Comparison of ENCODE assay signal across 16 cellular contexts in the genomic region with DNA sequence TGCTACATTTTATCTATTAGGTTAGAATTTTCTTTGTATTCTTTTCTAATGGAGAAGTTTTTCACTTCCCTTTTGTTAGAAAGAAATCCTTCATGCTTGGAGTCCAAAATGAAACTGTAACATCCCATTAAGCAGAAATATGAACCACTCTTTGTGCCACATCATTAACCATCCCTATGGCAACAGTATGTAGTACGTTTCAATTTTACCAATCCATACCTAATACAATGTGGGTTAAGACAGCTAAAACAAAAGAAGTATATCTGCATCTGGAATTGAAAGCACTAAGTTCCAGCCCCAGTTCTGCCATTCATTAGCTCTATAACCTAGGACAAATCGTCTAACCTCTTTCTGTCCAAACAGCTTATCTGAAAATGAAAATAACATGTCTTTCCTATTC.
DNase-seq lines count a peak whose midpoint lies in the region; ATAC-seq, FAIRE-seq and TF ChIP-seq lines count a peak whose summit lies in the region.
"Had no signal": no experiment of that assay in that cellular context is flagged by ENCODE, and none has a peak within 500 bp of the region (broad histone marks: within the 10 kb centered on the region; RNA-seq: fewer than 3 reads in every experiment).

No MANE protein-coding gene starts in this region.

- no peak for TF ChIP-seq RAD21 in HepG2 (CRISPR knock-in tag; IDR thresholded peaks at IDR 0.05)

- TF ChIP-seq CTCF in HepG2 (CRISPR knock-in tag; IDR thresholded peaks at IDR 0.05) (no peak), right lobe of liver (IDR thresholded peaks at IDR 0.05) (no peak)

- H3K4me2 ChIP-seq in HepG2 (ENCODE audit: low read depth, low read length): no peak overlapping the region

- no peaks in the 10 kb centered on the region for H3K36me3 Mint-ChIP-seq in activated CD4-positive, alpha-beta memory T cell treated with anti-CD3 and anti-CD28 coated beads for 36 hours
- no peaks in the 10 kb centered on the region for H3K36me3 Mint-ChIP-seq in activated T-cell treated with anti-CD3 and anti-CD28 coated beads, Interleukin-2, amount 50 U/mL, for 4 hours (ENCODE audit: insufficient read depth)

- DNase-seq in HepG2 (ENCODE audit: low spot score) (no peak), right lobe of liver (no peak), NCI-H1092 (lab: John Stamatoyannopoulos, UW) (no peak), aorta (no peak)
- DNase-seq in activated CD4-positive, alpha-beta memory T cell treated with anti-CD3 and anti-CD28 coated beads for 36 hours: no peak
- DNase-seq in activated T-cell treated with anti-CD3 and anti-CD28 coated beads, Interleukin-2, amount 50 U/mL, for 4 hours: no peak
- DNase-seq: adrenal gland; DMS 273 treated with DMSO at 0.1 percent for 48 hours; head of caudate nucleus; lower lobe of right lung; NCI-H2029; nucleus accumbens; stimulated activated naive CD8-positive, alpha-beta T cell treated with anti-CD3 and anti-CD28 coated beads, Interleukin-15, amount 100 ng/mL, for 72 hours; T1000 had no signal

- no peak for FAIRE-seq in HepG2 (lab: Jason Lieb, UNC)

- CTCF ChIA-PET in HepG2 (lab: Yijun Ruan, JAX; ENCODE audit: low intra/inter-chr PET ratio, low total read pairs): no interaction called here
- CTCF ChIA-PET in activated CD4-positive, alpha-beta memory T cell treated with anti-CD3 and anti-CD28 coated beads for 36 hours (lab: Charles Lee): no interaction called here

- no peaks in the 10 kb centered on the region for H3K4me1 ChIP-seq in HepG2 (ENCODE audit: insufficient read depth, low read length)
- H3K4me1 ChIP-seq in right lobe of liver: no peaks in the 10 kb centered on the region
- H3K4me1 ChIP-seq in aorta (ENCODE audit: control insufficient read depth in 1 of 2, insufficient read depth in 2 of 2, low read length in 2 of 2): no peaks in the 10 kb centered on the region
- H3K4me1 ChIP-seq: adrenal gland, lower lobe of right lung had no signal

- no peaks in the 10 kb centered on the region for H3K79me2 ChIP-seq in HepG2 (ENCODE audit: insufficient read depth, low read length)

- H2AFZ ChIP-seq in HepG2 (ENCODE audit: low read length): no peak overlapping the region

- H3K27ac ChIP-seq in HepG2 (ENCODE audit: extremely low read length, insufficient read depth, low read length) (no peak overlapping the region), right lobe of liver (no peak overlapping the region), aorta (ENCODE audit: low read depth in 1 of 2, low read length in 2 of 2) (no peak overlapping the region)
- H3K27ac ChIP-seq: adrenal gland, lower lobe of right lung had no signal

- TF ChIP-seq POLR2A in HepG2 (IDR thresholded peaks at IDR 0.05; ENCODE audit: insufficient read depth in 1 of 2, low read depth in 2 of 2, low read length in 2 of 2) (no peak), right lobe of liver (IDR thresholded peaks at IDR 0.05) (no peak)

- no peaks in the 10 kb centered on the region for H3K4me1 Mint-ChIP-seq in activated CD4-positive, alpha-beta memory T cell treated with anti-CD3 and anti-CD28 coated beads for 36 hours (ENCODE audit: low read depth)
- no peaks in the 10 kb centered on the region for H3K4me1 Mint-ChIP-seq in activated T-cell treated with anti-CD3 and anti-CD28 coated beads, Interleukin-2, amount 50 U/mL, for 4 hours (ENCODE audit: low read depth)
- H3K4me1 Mint-ChIP-seq: stimulated activated naive CD8-positive, alpha-beta T cell treated with anti-CD3 and anti-CD28 coated beads, Interleukin-15, amount 100 ng/mL, for 72 hours had no signal

- H4K20me1 ChIP-seq in HepG2 (ENCODE audit: insufficient read depth, low read length): no peaks in the 10 kb centered on the region

- BruUV-seq in HepG2 (replicated peaks; lab: Mats Ljungman, UMichigan): no TSS peak

- POLR2A ChIA-PET in HepG2 (lab: Yijun Ruan, JAX): no interaction called here
- POLR2A ChIA-PET in activated CD4-positive, alpha-beta memory T cell treated with anti-CD3 and anti-CD28 coated beads for 36 hours (lab: Charles Lee): no interaction called here

- H3K4me3 ChIP-seq in HepG2 (replicated peaks in 1 of 3; ENCODE audit: insufficient read depth in 1 of 3, low read depth in 2 of 3, low read length in 3 of 3): no peak overlapping the region
- H3K4me3 ChIP-seq in right lobe of liver: no peak overlapping the region
- no peak overlapping the region for H3K4me3 ChIP-seq in aorta (ENCODE audit: low read length in 2 of 2)
- H3K4me3 ChIP-seq: adrenal gland, lower lobe of right lung had no signal

- H3K27me3 Mint-ChIP-seq in activated CD4-positive, alpha-beta memory T cell treated with anti-CD3 and anti-CD28 coated beads for 36 hours: no peaks in the 10 kb centered on the region
- no peaks in the 10 kb centered on the region for H3K27me3 Mint-ChIP-seq in activated T-cell treated with anti-CD3 and anti-CD28 coated beads, Interleukin-2, amount 50 U/mL, for 4 hours (ENCODE audit: low read depth)
- H3K27me3 Mint-ChIP-seq: stimulated activated naive CD8-positive, alpha-beta T cell treated with anti-CD3 and anti-CD28 coated beads, Interleukin-15, amount 100 ng/mL, for 72 hours had no signal

- H3K27ac Mint-ChIP-seq in activated CD4-positive, alpha-beta memory T cell treated with anti-CD3 and anti-CD28 coated beads for 36 hours: no peak overlapping the region
- H3K27ac Mint-ChIP-seq: stimulated activated naive CD8-positive, alpha-beta T cell treated with anti-CD3 and anti-CD28 coated beads, Interleukin-15, amount 100 ng/mL, for 72 hours had no signal

- H3K9me3 ChIP-seq in HepG2 (ENCODE audit: low read length): peaks cover 75% of the 10 kb centered on the region
- H3K9me3 ChIP-seq in right lobe of liver: no peaks in the 10 kb centered on the region
- no peaks in the 10 kb centered on the region for H3K9me3 ChIP-seq in aorta (ENCODE audit: control insufficient read depth, low read length)
- H3K9me3 ChIP-seq: adrenal gland, lower lobe of right lung had no signal

- H3K4me3 Mint-ChIP-seq in activated CD4-positive, alpha-beta memory T cell treated with anti-CD3 and anti-CD28 coated beads for 36 hours: no peak overlapping the region
- no peak overlapping the region for H3K4me3 Mint-ChIP-seq in activated T-cell treated with anti-CD3 and anti-CD28 coated beads, Interleukin-2, amount 50 U/mL, for 4 hours
- H3K4me3 Mint-ChIP-seq: stimulated activated naive CD8-positive, alpha-beta T cell treated with anti-CD3 and anti-CD28 coated beads, Interleukin-15, amount 100 ng/mL, for 72 hours had no signal

- H3K9me3 Mint-ChIP-seq in activated CD4-positive, alpha-beta memory T cell treated with anti-CD3 and anti-CD28 coated beads for 36 hours: peaks cover 7% of the 10 kb centered on the region
- peaks cover 7% of the 10 kb centered on the region for H3K9me3 Mint-ChIP-seq in activated T-cell treated with anti-CD3 and anti-CD28 coated beads, Interleukin-2, amount 50 U/mL, for 4 hours

- intact Hi-C loops in HepG2 (cut with micrococcal nuclease; ENCODE audit: unreplicated experiment): no loop called here
- intact Hi-C loops in right lobe of liver (cut with DNase I): no loop called here
- intact Hi-C loops in activated CD4-positive, alpha-beta memory T cell treated with anti-CD3 and anti-CD28 coated beads for 36 hours (cut with micrococcal nuclease): no loop called here
- intact Hi-C loops in aorta (cut with DNase I): no loop called here

- H3K36me3 ChIP-seq in HepG2 (replicated peaks in 1 of 2; ENCODE audit: control insufficient read depth in 1 of 2, insufficient read depth in 2 of 2, low read length in 2 of 2) (no peaks in the 10 kb centered on the region), right lobe of liver (no peaks in the 10 kb centered on the region), aorta (ENCODE audit: control insufficient read depth in 1 of 2, insufficient read depth in 2 of 2, low read length in 1 of 2) (no peaks in the 10 kb centered on the region)
- H3K36me3 ChIP-seq: adrenal gland, lower lobe of right lung had no signal

- ATAC-seq in HepG2: no peak
- ATAC-seq in right lobe of liver: no peak
- peak; percentile 98 for ATAC-seq in GM21786 (IDR thresholded peaks at IDR 0.05; ENCODE audit: unreplicated experiment)
- peak; percentile 92 for ATAC-seq in HG03108 (IDR thresholded peaks at IDR 0.05; ENCODE audit: unreplicated experiment)
- ATAC-seq in aorta (ENCODE audit: low FRiP score): no peak
- no peak for ATAC-seq in activated T-cell treated with anti-CD3 and anti-CD28 coated beads, Interleukin-2, amount 50 U/mL, for 4 hours
- ATAC-seq: lower lobe of right lung; stimulated activated naive CD8-positive, alpha-beta T cell treated with anti-CD3 and anti-CD28 coated beads, Interleukin-15, amount 100 ng/mL, for 72 hours had no signal

- TF ChIP-seq EP300 in HepG2 (IDR thresholded peaks at IDR 0.05; ENCODE audit: low read depth in 2 of 2, low read length in 2 of 2) (no peak), HepG2 (CRISPR knock-in tag; IDR thresholded peaks at IDR 0.05; ENCODE audit: borderline replicate concordance) (no peak)

- H3K9ac ChIP-seq in HepG2 (ENCODE audit: insufficient read depth, low read depth, low read length): no peak overlapping the region

- in situ Hi-C loops in HepG2 (cut with HindIII; ENCODE audit: extremely low pct_ligation_motif_present, low pct_unique_long_range_greater_than_20kb): no loop called here

- 6% methylated on average over 2 of the region's 2 CpGs for WGBS in HepG2 (ENCODE audit: low lambda C conversion rate)
- WGBS in right lobe of liver (ENCODE audit: insufficient coverage, low coverage, low lambda C conversion rate, missing lambda C conversion rate): 34% methylated on average over 2 of the region's 2 CpGs
- WGBS in aorta, 2 donors: 67 to 74% methylated on average over 2 of the region's 2 CpGs

- H3K27me3 ChIP-seq in HepG2 (ENCODE audit: control insufficient read depth in 1 of 2, insufficient read depth in 2 of 2, low read length in 2 of 2): no peaks in the 10 kb centered on the region
- no peaks in the 10 kb centered on the region for H3K27me3 ChIP-seq in right lobe of liver
- no peaks in the 10 kb centered on the region for H3K27me3 ChIP-seq in aorta (ENCODE audit: control insufficient read depth in 1 of 2, insufficient read depth in 2 of 2, low read length in 1 of 2)
- H3K27me3 ChIP-seq: adrenal gland had no signal

TF ChIP-seq in HepG2, 621 proteins besides CTCF, POLR2A, EP300 and RAD21:
- TF ChIP-seq, protein P1, sequence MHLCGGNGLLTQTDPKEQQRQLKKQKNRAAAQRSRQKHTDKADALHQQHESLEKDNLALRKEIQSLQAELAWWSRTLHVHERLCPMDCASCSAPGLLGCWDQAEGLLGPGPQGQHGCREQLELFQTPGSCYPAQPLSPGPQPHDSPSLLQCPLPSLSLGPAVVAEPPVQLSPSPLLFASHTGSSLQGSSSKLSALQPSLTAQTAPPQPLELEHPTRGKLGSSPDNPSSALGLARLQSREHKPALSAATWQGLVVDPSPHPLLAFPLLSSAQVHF (CRISPR knock-in tag; IDR thresholded peaks at IDR 0.05): no peak
- TF ChIP-seq HNRNPK (IDR thresholded peaks at IDR 0.05; ENCODE audit: low read depth, low read length, poor library complexity, severe bottlenecking): peak; percentile 32

Comparison
In these comparisons a context has a peak if more than half of its experiments do, and no peak if none do; other contexts are left out.
1. ATAC-seq: peak in GM21786 (single experiment) and HG03108 (single experiment); none in HepG2 (single experiment), right lobe of liver (0 of 4), aorta (single experiment) and activated T-cell treated with anti-CD3 and anti-CD28 coated beads, Interleukin-2, amount 50 U/mL, for 4 hours (0 of 2).